31 cellular contexts compared by ENCODE assay signal in genomic region chr19:14301150-14301549, GRCh38.
"Had no signal": no experiment of that assay in that cellular context is flagged by ENCODE, and none has a peak within 500 bp of the region (broad histone marks: within the 10 kb centered on the region; RNA-seq: fewer than 3 reads in every experiment).

No MANE protein-coding gene starts in this region.

- H3K4me3 ChIP-seq: neural progenitor cell, ovary, psoas muscle, skin epidermis, smooth muscle cell, spleen, suprapubic skin, testis, tibial artery, transverse colon, upper lobe of right lung, uterus had no signal

- H3K27me3 Mint-ChIP-seq: progenitor cell of endocrine pancreas; stimulated activated naive CD8-positive, alpha-beta T cell treated with anti-CD3 and anti-CD28 coated beads, Interleukin-15, amount 100 ng/mL, for 72 hours had no signal

- H3K36me3 Mint-ChIP-seq: natural killer cell; neural progenitor cell; stimulated activated memory B cell treated with anti-CD40 and anti-IgM and Interleukin-4, amounts not matched to agents 10 μg/mL and 1 μg/mL and 100 μg/mL, for 72 hours; type B pancreatic cell had no signal

- H3K27ac Mint-ChIP-seq: natural killer cell; nephron; progenitor cell of endocrine pancreas; stimulated activated memory B cell treated with anti-CD40 and anti-IgM and Interleukin-4, amounts not matched to agents 10 μg/mL and 1 μg/mL and 100 μg/mL, for 72 hours; stimulated activated naive CD8-positive, alpha-beta T cell treated with anti-CD3 and anti-CD28 coated beads, Interleukin-15, amount 100 ng/mL, for 72 hours; type B pancreatic cell had no signal

- H3K4me3 Mint-ChIP-seq: natural killer cell; nephron; neural progenitor cell; stimulated activated memory B cell treated with anti-CD40 and anti-IgM and Interleukin-4, amounts not matched to agents 10 μg/mL and 1 μg/mL and 100 μg/mL, for 72 hours; stimulated activated naive CD8-positive, alpha-beta T cell treated with anti-CD3 and anti-CD28 coated beads, Interleukin-15, amount 100 ng/mL, for 72 hours; type B pancreatic cell had no signal

- H3K4me1 ChIP-seq: neural progenitor cell, parathyroid adenoma, psoas muscle, spleen, suprapubic skin, testis, tibial artery, transverse colon, upper lobe of right lung, uterus had no signal

- H3K9me3 ChIP-seq: ovary, psoas muscle, spleen, suprapubic skin, testis, tibial artery, transverse colon, upper lobe of right lung, uterus had no signal

- ATAC-seq: natural killer cell; psoas muscle; right cardiac atrium; sciatic nerve; stimulated activated memory B cell treated with anti-CD40 and anti-IgM and Interleukin-4, amounts not matched to agents 10 μg/mL and 1 μg/mL and 100 μg/mL, for 72 hours; stimulated activated naive CD8-positive, alpha-beta T cell treated with anti-CD3 and anti-CD28 coated beads, Interleukin-15, amount 100 ng/mL, for 72 hours; stimulated activated naive CD8-positive, alpha-beta T cell treated with anti-CD3 and anti-CD28 coated beads, Interleukin-15, Interleukin-2, amounts not matched to agents 100 U/mL and 50 U/mL, for 24 hours; upper lobe of right lung had no signal

- H3K9ac ChIP-seq: neural progenitor cell, parathyroid adenoma had no signal

- H3K79me2 ChIP-seq: parathyroid adenoma had no signal

- H3K36me3 ChIP-seq: neural progenitor cell, ovary, spleen, suprapubic skin, tibial artery, transverse colon, upper lobe of right lung, uterus had no signal

- DNase-seq: natural killer cell; occipital lobe; ovary; posterior cingulate gyrus; psoas muscle; right cardiac atrium; spleen; stimulated activated CD4-positive, alpha-beta T cell treated with anti-CD3 and anti-CD28 coated beads, Interleukin-12 subunit alpha, Interleukin-12 subunit beta, amount 100 ng/mL, for 4 hours; stimulated activated CD4-positive, alpha-beta T cell treated with anti-CD3 and anti-CD28 coated beads, Interleukin-1b, Interleukin-23, amount 100 ng/mL, for 48 hours; stimulated activated CD4-positive, alpha-beta T cell treated with anti-CD3 and anti-CD28 coated beads, Interleukin-4, amount 100 ng/mL, for 1 hour; stimulated activated CD4-positive, alpha-beta T cell treated with anti-CD3 and anti-CD28 coated beads, Interleukin-4, amount 100 ng/mL, for 4 hours; stimulated activated CD8-positive, alpha-beta memory T cell treated with anti-CD3 and anti-CD28 coated beads, Interleukin-4, amount 100 ng/mL, for 48 hours; stimulated activated naive CD4-positive, alpha-beta T cell; stimulated activated naive CD8-positive, alpha-beta T cell treated with anti-CD3 and anti-CD28 coated beads, Interleukin-15, amount 100 ng/mL, for 72 hours; stimulated activated naive CD8-positive, alpha-beta T cell treated with anti-CD3 and anti-CD28 coated beads, Interleukin-15, Interleukin-2, amounts not matched to agents 100 U/mL and 50 U/mL, for 24 hours; substantia nigra; testis; tibial artery; transverse colon; upper lobe of right lung; uterus had no signal

- H3K9me3 Mint-ChIP-seq: natural killer cell; nephron; neural progenitor cell; stimulated activated memory B cell treated with anti-CD40 and anti-IgM and Interleukin-4, amounts not matched to agents 10 μg/mL and 1 μg/mL and 100 μg/mL, for 72 hours; stimulated activated naive CD8-positive, alpha-beta T cell treated with anti-CD3 and anti-CD28 coated beads, Interleukin-15, amount 100 ng/mL, for 72 hours; type B pancreatic cell had no signal

- H3K27me3 ChIP-seq: neural progenitor cell, ovary, testis, upper lobe of right lung, uterus had no signal

- H3K4me1 Mint-ChIP-seq: natural killer cell; stimulated activated memory B cell treated with anti-CD40 and anti-IgM and Interleukin-4, amounts not matched to agents 10 μg/mL and 1 μg/mL and 100 μg/mL, for 72 hours; stimulated activated naive CD8-positive, alpha-beta T cell treated with anti-CD3 and anti-CD28 coated beads, Interleukin-15, amount 100 ng/mL, for 72 hours had no signal

- H3K27ac ChIP-seq: neural progenitor cell, ovary, parathyroid adenoma, psoas muscle, skin epidermis, spleen, suprapubic skin, testis, tibial artery, transverse colon, upper lobe of right lung, uterus had no signal

- H2AFZ ChIP-seq: neural progenitor cell, parathyroid adenoma had no signal

- H3K4me2 ChIP-seq: neural progenitor cell, smooth muscle cell had no signal
